In genomic region chr16:58591083-58591482, GRCh38 we compare ENCODE assay signal across 8 cellular contexts.
"Had no signal": no experiment of that assay in that cellular context is flagged by ENCODE, and none has a peak within 500 bp of the region (broad histone marks: within the 10 kb centered on the region; RNA-seq: fewer than 3 reads in every experiment).

No MANE protein-coding gene starts in this region.

- H3K4me3 Mint-ChIP-seq: activated T-cell treated with anti-CD3 and anti-CD28 coated beads, Interleukin-2, amount 50 U/mL, for 72 hours; T-helper 17 cell had no signal

- H3K9me3 Mint-ChIP-seq: activated T-cell treated with anti-CD3 and anti-CD28 coated beads, Interleukin-2, amount 50 U/mL, for 72 hours had no signal

- H3K27me3 ChIP-seq: gastroesophageal sphincter had no signal

- H3K4me3 ChIP-seq: gastroesophageal sphincter, psoas muscle had no signal

- H3K4me1 ChIP-seq: psoas muscle had no signal

- DNase-seq: activated naive CD4-positive, alpha-beta T cell treated with Interleukin-2 at 50 U/mL for 16 hours; activated T-cell treated with anti-CD3 and anti-CD28 coated beads, Interleukin-2, amount 50 U/mL, for 72 hours; islet precursor cell; psoas muscle; T-helper 17 cell; WERI-Rb-1 had no signal

- H3K27ac ChIP-seq: gastroesophageal sphincter, psoas muscle, WERI-Rb-1 had no signal

- H3K9me3 ChIP-seq: gastroesophageal sphincter, psoas muscle had no signal

- ATAC-seq: activated T-cell treated with anti-CD3 and anti-CD28 coated beads, Interleukin-2, amount 50 U/mL, for 72 hours; gastroesophageal sphincter; psoas muscle; sciatic nerve; T-helper 17 cell had no signal

- H3K27me3 Mint-ChIP-seq: T-helper 17 cell had no signal
